ENCODE assay signal across 8 cellular contexts in genomic region chr10:77756319-77757232, GRCh38.
A peak's percentile ranks its signal among the peaks of the same experiment; 100 is the strongest.
DNase-seq lines count a peak whose midpoint lies in the region; ATAC-seq, FAIRE-seq and TF ChIP-seq lines count a peak whose summit lies in the region.

No MANE protein-coding gene starts in this region.

- H3K27ac Mint-ChIP-seq in stimulated activated effector memory CD8-positive, alpha-beta T cell treated with anti-CD3 and anti-CD28 coated beads, Interleukin-12 subunit alpha, Interleukin-12 subunit beta, amount 100 ng/mL, for 72 hours = no peak overlapping the region

- DNase-seq in BJ (ENCODE audit: low read depth) (no peak), GM12891 (ENCODE audit: insufficient read length, low spot score) (no peak), NCI-H128 (lab: John Stamatoyannopoulos, UW; ENCODE audit: unreplicated experiment) (peak; percentile 24), hepatic stellate cell (ENCODE audit: low spot score) (peak; percentile 59), cortex of kidney (lab: John Stamatoyannopoulos, UW) (no peak)
- no peak for DNase-seq in stimulated activated effector memory CD8-positive, alpha-beta T cell treated with anti-CD3 and anti-CD28 coated beads, Interleukin-12 subunit alpha, Interleukin-12 subunit beta, amount 100 ng/mL, for 72 hours (ENCODE audit: low spot score in 2 of 2)

- H3K4me1 Mint-ChIP-seq in stimulated activated effector memory CD8-positive, alpha-beta T cell treated with anti-CD3 and anti-CD28 coated beads, Interleukin-12 subunit alpha, Interleukin-12 subunit beta, amount 100 ng/mL, for 72 hours = no peaks in the 10 kb centered on the region

- peak; percentile 53 for ATAC-seq in stimulated activated effector memory CD8-positive, alpha-beta T cell treated with anti-CD3 and anti-CD28 coated beads, Interleukin-12 subunit alpha, Interleukin-12 subunit beta, amount 100 ng/mL, for 72 hours
- ATAC-seq in HG03469 (IDR thresholded peaks at IDR 0.05; ENCODE audit: unreplicated experiment) = no peak

- no peak overlapping the region; the same call in 1 of the 2 replicates for H3K27ac ChIP-seq in VCaP

- no peaks in the 10 kb centered on the region for H3K36me3 Mint-ChIP-seq in stimulated activated effector memory CD8-positive, alpha-beta T cell treated with anti-CD3 and anti-CD28 coated beads, Interleukin-12 subunit alpha, Interleukin-12 subunit beta, amount 100 ng/mL, for 72 hours

- no peaks in the 10 kb centered on the region for H3K9me3 Mint-ChIP-seq in stimulated activated effector memory CD8-positive, alpha-beta T cell treated with anti-CD3 and anti-CD28 coated beads, Interleukin-12 subunit alpha, Interleukin-12 subunit beta, amount 100 ng/mL, for 72 hours

- no peaks in the 10 kb centered on the region for H3K36me3 ChIP-seq in BJ (ENCODE audit: control insufficient read depth, insufficient read depth, low read length)

- H3K4me3 ChIP-seq in BJ (ENCODE audit: low read depth, low read length) = no peak overlapping the region

- no peak for TF ChIP-seq POLR2A in GM12891 (IDR thresholded peaks at IDR 0.05; ENCODE audit: low read depth, low read length)

- FAIRE-seq in GM12891 (lab: Jason Lieb, UNC) = peak; percentile 67

- no peak overlapping the region for H3K4me3 Mint-ChIP-seq in stimulated activated effector memory CD8-positive, alpha-beta T cell treated with anti-CD3 and anti-CD28 coated beads, Interleukin-12 subunit alpha, Interleukin-12 subunit beta, amount 100 ng/mL, for 72 hours

- POLR2A ChIA-PET in BJ (lab: Charles Lee) = no interaction called here

- peak; percentile 82 for TF ChIP-seq CTCF in BJ (IDR thresholded peaks at IDR 0.05; ENCODE audit: insufficient read depth, low read depth, low read length)
- TF ChIP-seq CTCF in VCaP (conservative IDR thresholded peaks at IDR 0.05) = peak; percentile 91

- CTCF ChIA-PET in BJ (lab: Yijun Ruan, JAX) = interaction anchor here (0.6 to 6.8 kb wide), 22 partner anchors 8 to 583 kb away, joined by 3 to 149 read pairs (median 4); no protein-coding TSS in a partner anchor

- H3K27me3 ChIP-seq in BJ (ENCODE audit: control insufficient read depth, insufficient read depth, low read length) = no peaks in the 10 kb centered on the region

TF ChIP-seq in GM12891, 5 proteins besides CTCF, POLR2A, EP300 and RAD21:
- TF ChIP-seq TAF1 (IDR thresholded peaks at IDR 0.05; ENCODE audit: low read depth, low read length) (no peak), POU2F2 (IDR thresholded peaks at IDR 0.05; ENCODE audit: low read depth, low read length) (no peak), SPI1 (IDR thresholded peaks at IDR 0.05; ENCODE audit: low read depth, low read length) (no peak), POLR2AphosphoS5 (IDR thresholded peaks at IDR 0.05; ENCODE audit: low read depth, low read length) (no peak)

Comparison
In these comparisons a context has a peak if more than half of its experiments do, and no peak if none do; other contexts are left out.
1. DNase-seq: peak in NCI-H128 (single experiment) and hepatic stellate cell (single experiment); none in BJ (single experiment), GM12891 (single experiment), stimulated activated effector memory CD8-positive, alpha-beta T cell treated with anti-CD3 and anti-CD28 coated beads, Interleukin-12 subunit alpha, Interleukin-12 subunit beta, amount 100 ng/mL, for 72 hours (0 of 2) and cortex of kidney (single experiment).